ENCODE assay signal across 8 cellular contexts in genomic region chr7:7719235-7719634, GRCh38. TPM values are rescaled to one million over a fixed set of nuclear protein-coding genes. Genes with fewer than 3 reads are reported as not detected.
DNase-seq lines count a peak whose midpoint lies in the region; ATAC-seq, FAIRE-seq and TF ChIP-seq lines count a peak whose summit lies in the region.

No MANE protein-coding gene starts in this region.

- no peak for TF ChIP-seq CTCF in GM12864 (IDR thresholded peaks at IDR 0.05; ENCODE audit: low read depth, low read length, missing control alignments)
- no peak for TF ChIP-seq CTCF in OCI-LY3 (IDR thresholded peaks at IDR 0.05; ENCODE audit: low read depth, low read length)
- TF ChIP-seq CTCF in astrocyte (IDR thresholded peaks at IDR 0.05; ENCODE audit: insufficient read depth, low read depth, low read length), result no peak
- no peak for TF ChIP-seq CTCF in uterus (IDR thresholded peaks at IDR 0.05)

- no peaks in the 10 kb centered on the region for H3K9me3 ChIP-seq in OCI-LY3 (ENCODE audit: insufficient read depth, low read length)
- no peaks in the 10 kb centered on the region for H3K9me3 ChIP-seq in astrocyte (ENCODE audit: insufficient read depth, low read depth, low read length)
- no peaks in the 10 kb centered on the region for H3K9me3 ChIP-seq in uterus

- peak overlapping the region; percentile 54 for H3K4me2 ChIP-seq in OCI-LY3 (ENCODE audit: low read length)
- H3K4me2 ChIP-seq in astrocyte (ENCODE audit: low read length), result peak overlapping the region; percentile 37

- DNase-seq in GM12864 (ENCODE audit: low read depth) (peak; percentile 79), astrocyte (ENCODE audit: low read depth) (peak; percentile 98), middle frontal gyrus (ENCODE audit: extremely low spot score, low spot score) (peak; percentile 29), uterus (peak; percentile 37 to 73), Kasumi-1 (lab: John Stamatoyannopoulos, UW) (no peak)

- H3K4me1 Mint-ChIP-seq in astrocyte (ENCODE audit: low read depth, unreplicated experiment), result peaks cover 17% of the 10 kb centered on the region

- no peak overlapping the region for H3K27ac ChIP-seq in OCI-LY3 (ENCODE audit: low read length)
- peak overlapping the region; percentile 14 for H3K27ac ChIP-seq in astrocyte (ENCODE audit: low read depth, low read length)
- peak overlapping the region in 1 of 2 donors; percentile 10 for H3K27ac ChIP-seq in uterus

- FAIRE-seq in astrocyte (lab: Jason Lieb, UNC), result no peak

- TF ChIP-seq EP300 in Ishikawa (IDR thresholded peaks at IDR 0.05; ENCODE audit: borderline replicate concordance), result no peak

- H3K27me3 ChIP-seq in OCI-LY3 (ENCODE audit: low read depth, low read length), result no peaks in the 10 kb centered on the region
- no peaks in the 10 kb centered on the region for H3K27me3 ChIP-seq in astrocyte (ENCODE audit: insufficient read depth, low read length)
- no peaks in the 10 kb centered on the region for H3K27me3 ChIP-seq in uterus

- no peak overlapping the region for H3K4me3 Mint-ChIP-seq in astrocyte (ENCODE audit: unreplicated experiment)

- no peaks in the 10 kb centered on the region for H3K36me3 ChIP-seq in OCI-LY3 (replicated peaks; ENCODE audit: low read depth, low read length)
- no peaks in the 10 kb centered on the region for H3K36me3 ChIP-seq in astrocyte (ENCODE audit: insufficient read depth, low read length)
- H3K36me3 ChIP-seq in uterus, result no peaks in the 10 kb centered on the region

- H3K9ac ChIP-seq in OCI-LY3 (ENCODE audit: low read length) (no peak overlapping the region), astrocyte (ENCODE audit: low read length) (no peak overlapping the region)

- intact Hi-C loops in uterus (cut with DNase I; ENCODE audit: low total_unique reads), result no loop called here

- ATAC-seq in GM21786 (IDR thresholded peaks at IDR 0.05; ENCODE audit: unreplicated experiment), result peak; percentile 96

- peak overlapping the region; percentile 97 for H3K27ac Mint-ChIP-seq in astrocyte (ENCODE audit: unreplicated experiment)

- no peak for TF ChIP-seq RAD21 in Ishikawa (IDR thresholded peaks at IDR 0.05; ENCODE audit: low read depth)

- no peaks in the 10 kb centered on the region for H3K27me3 Mint-ChIP-seq in astrocyte (ENCODE audit: low read depth, unreplicated experiment)

- H3K4me3 ChIP-seq in GM12864 (ENCODE audit: low read depth, low read length) (no peak overlapping the region), OCI-LY3 (ENCODE audit: low read length) (no peak overlapping the region), astrocyte (ENCODE audit: insufficient read depth, low read depth, low read length) (no peak overlapping the region), uterus (no peak overlapping the region)

- TF ChIP-seq POLR2A in uterus (IDR thresholded peaks at IDR 0.05), result no peak

- no peaks in the 10 kb centered on the region for H4K20me1 ChIP-seq in OCI-LY3 (ENCODE audit: insufficient read depth, low read length)
- H4K20me1 ChIP-seq in astrocyte (ENCODE audit: insufficient read depth, low read length), result no peaks in the 10 kb centered on the region

- H3K79me2 ChIP-seq in OCI-LY3 (ENCODE audit: low read length) (no peaks in the 10 kb centered on the region), astrocyte (ENCODE audit: insufficient read depth, low read length) (no peaks in the 10 kb centered on the region)

- no peaks in the 10 kb centered on the region for H3K9me3 Mint-ChIP-seq in astrocyte (ENCODE audit: unreplicated experiment)

- H3K4me1 ChIP-seq in OCI-LY3 (ENCODE audit: low read length), result peaks cover 32% of the 10 kb centered on the region
- H3K4me1 ChIP-seq in astrocyte (ENCODE audit: insufficient read depth, low read length), result peaks cover 7% of the 10 kb centered on the region
- H3K4me1 ChIP-seq in uterus, result no peaks in the 10 kb centered on the region

- peaks cover 2% of the 10 kb centered on the region for H3K36me3 Mint-ChIP-seq in astrocyte (ENCODE audit: low read depth, unreplicated experiment)

- H2AFZ ChIP-seq in OCI-LY3 (ENCODE audit: low read depth, low read length) (no peak overlapping the region), astrocyte (ENCODE audit: low read depth, low read length) (no peak overlapping the region)

TF ChIP-seq in Ishikawa, 13 proteins besides CTCF, POLR2A, EP300 and RAD21:
- TF ChIP-seq, protein P1, sequence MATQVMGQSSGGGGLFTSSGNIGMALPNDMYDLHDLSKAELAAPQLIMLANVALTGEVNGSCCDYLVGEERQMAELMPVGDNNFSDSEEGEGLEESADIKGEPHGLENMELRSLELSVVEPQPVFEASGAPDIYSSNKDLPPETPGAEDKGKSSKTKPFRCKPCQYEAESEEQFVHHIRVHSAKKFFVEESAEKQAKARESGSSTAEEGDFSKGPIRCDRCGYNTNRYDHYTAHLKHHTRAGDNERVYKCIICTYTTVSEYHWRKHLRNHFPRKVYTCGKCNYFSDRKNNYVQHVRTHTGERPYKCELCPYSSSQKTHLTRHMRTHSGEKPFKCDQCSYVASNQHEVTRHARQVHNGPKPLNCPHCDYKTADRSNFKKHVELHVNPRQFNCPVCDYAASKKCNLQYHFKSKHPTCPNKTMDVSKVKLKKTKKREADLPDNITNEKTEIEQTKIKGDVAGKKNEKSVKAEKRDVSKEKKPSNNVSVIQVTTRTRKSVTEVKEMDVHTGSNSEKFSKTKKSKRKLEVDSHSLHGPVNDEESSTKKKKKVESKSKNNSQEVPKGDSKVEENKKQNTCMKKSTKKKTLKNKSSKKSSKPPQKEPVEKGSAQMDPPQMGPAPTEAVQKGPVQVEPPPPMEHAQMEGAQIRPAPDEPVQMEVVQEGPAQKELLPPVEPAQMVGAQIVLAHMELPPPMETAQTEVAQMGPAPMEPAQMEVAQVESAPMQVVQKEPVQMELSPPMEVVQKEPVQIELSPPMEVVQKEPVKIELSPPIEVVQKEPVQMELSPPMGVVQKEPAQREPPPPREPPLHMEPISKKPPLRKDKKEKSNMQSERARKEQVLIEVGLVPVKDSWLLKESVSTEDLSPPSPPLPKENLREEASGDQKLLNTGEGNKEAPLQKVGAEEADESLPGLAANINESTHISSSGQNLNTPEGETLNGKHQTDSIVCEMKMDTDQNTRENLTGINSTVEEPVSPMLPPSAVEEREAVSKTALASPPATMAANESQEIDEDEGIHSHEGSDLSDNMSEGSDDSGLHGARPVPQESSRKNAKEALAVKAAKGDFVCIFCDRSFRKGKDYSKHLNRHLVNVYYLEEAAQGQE (IDR thresholded peaks at IDR 0.05; ENCODE audit: low read depth), result no peak
- TF ChIP-seq FOXM1 (IDR thresholded peaks at IDR 0.05; ENCODE audit: borderline replicate concordance, low read depth) (no peak), TAF1 (IDR thresholded peaks at IDR 0.05; ENCODE audit: low read depth) (no peak), MAX (IDR thresholded peaks at IDR 0.05) (peak; percentile 89), CEBPB (IDR thresholded peaks at IDR 0.05) (peak; percentile 89), YY1 (IDR thresholded peaks at IDR 0.05; ENCODE audit: low read depth) (0 out of 2 replicates have a peak, but pooled peaks have one; percentile 41)

RNA-seq across cellular contexts. Expression of gene RPA3, which starts 0.8 kb away (rescaled TPM):
- total RNA-seq in astrocyte (14.6 and 17.7 TPM in 2 replicates), uterus (10 to 100 TPM in 3 of 4 donors, 1 to 10 TPM in 1; 5.3 to 19.2 (median 18.6) TPM)

Comparison
In these comparisons a context has a peak if more than half of its experiments do, and no peak if none do; other contexts are left out.
1. DNase-seq: peak in GM12864 (single experiment), astrocyte (single experiment), middle frontal gyrus (single experiment) and uterus (2 of 2); none in Kasumi-1 (0 of 2).